12 cellular contexts compared by ENCODE assay signal in genomic region chr9:38335686-38336085, GRCh38. TPM values are rescaled to one million over a fixed set of nuclear protein-coding genes. Genes with fewer than 3 reads are reported as not detected.
DNase-seq lines count a peak whose midpoint lies in the region; TF ChIP-seq lines count a peak whose summit lies in the region.
"Had no signal": no experiment of that assay in that cellular context is flagged by ENCODE, and none has a peak within 500 bp of the region (broad histone marks: within the 10 kb centered on the region; RNA-seq: fewer than 3 reads in every experiment).

No MANE protein-coding gene starts in this region.

- POLR2A ChIA-PET in MCF 10A (lab: Yijun Ruan, JAX) = no interaction called here

- H3K27me3 Mint-ChIP-seq in nephron (ENCODE audit: low read depth) (peaks cover 6% of the 10 kb centered on the region), MCF 10A (ENCODE audit: insufficient read depth, unreplicated experiment) (no peaks in the 10 kb centered on the region)

- H3K4me1 Mint-ChIP-seq in nephron (peaks cover 41% of the 10 kb centered on the region), MCF 10A (ENCODE audit: insufficient read depth, unreplicated experiment) (no peaks in the 10 kb centered on the region)
- H3K4me1 Mint-ChIP-seq: CD4-positive, alpha-beta memory T cell had no signal

- no TSS peak for BruUV-seq in MCF 10A (replicated peaks; lab: Mats Ljungman, UMichigan)

- H3K9me3 Mint-ChIP-seq in nephron (peaks cover 3% of the 10 kb centered on the region), MCF 10A (ENCODE audit: unreplicated experiment) (no peaks in the 10 kb centered on the region)
- H3K9me3 Mint-ChIP-seq: CD4-positive, alpha-beta memory T cell; H9 had no signal

- peak; percentile 34 for DNase-seq in activated effector memory CD4-positive, alpha-beta T cell treated with anti-CD3 and anti-CD28 coated beads, Interleukin-2, amount 50 U/mL, for 16 hours
- DNase-seq in activated effector memory CD4-positive, alpha-beta T cell treated with Interleukin-2 at 50 U/mL for 16 hours = no peak
- peak; percentile 66 for DNase-seq in cerebellar cortex (ENCODE audit: low spot score)
- DNase-seq in ecto neural progenitor cell (ENCODE audit: low spot score) = no peak
- no peak for DNase-seq in GOT3 (lab: John Stamatoyannopoulos, UW)
- DNase-seq in MCF 10A (ENCODE audit: unreplicated experiment) = no peak
- DNase-seq: BE2C; CD4-positive, alpha-beta memory T cell; DMS79; GM23248; H9 had no signal

- CTCF ChIA-PET in MCF 10A (lab: Yijun Ruan, JAX) = interaction anchor here (1.1 kb wide), 1 partner anchor 73 kb away, joined by 5 read pairs; no protein-coding TSS in a partner anchor

- intact Hi-C loops in MCF 10A (cut with micrococcal nuclease) = no loop called here

- no peaks in the 10 kb centered on the region for H3K36me3 Mint-ChIP-seq in nephron (ENCODE audit: low read depth)
- H3K36me3 Mint-ChIP-seq in MCF 10A (ENCODE audit: insufficient read depth, unreplicated experiment) = no peaks in the 10 kb centered on the region
- H3K36me3 Mint-ChIP-seq: CD4-positive, alpha-beta memory T cell had no signal

- peak overlapping the region in 2 of 3 experiments; percentile 79 to 84 for H3K27ac Mint-ChIP-seq in nephron
- H3K27ac Mint-ChIP-seq in MCF 10A (ENCODE audit: low read depth, unreplicated experiment) = no peak overlapping the region
- H3K27ac Mint-ChIP-seq: CD4-positive, alpha-beta memory T cell had no signal

- H3K4me3 Mint-ChIP-seq in nephron (no peak overlapping the region), MCF 10A (ENCODE audit: unreplicated experiment) (no peak overlapping the region)
- H3K4me3 Mint-ChIP-seq: CD4-positive, alpha-beta memory T cell; H9 had no signal

- no peak for TF ChIP-seq CTCF in nephron (IDR thresholded peaks at IDR 0.05; ENCODE audit: unreplicated experiment in 3 of 3)
- TF ChIP-seq CTCF in MCF 10A (IDR thresholded peaks at IDR 0.05; ENCODE audit: unreplicated experiment) = no peak

RNA-seq across cellular contexts. Expression of gene ALDH1B1, which starts 56.8 kb away (rescaled TPM):
- total RNA-seq in MCF 10A (2022) = 17.5 and 26.2 TPM in 2 replicates

Comparison
In these comparisons a context has a peak if more than half of its experiments do, and no peak if none do; other contexts are left out.
1. DNase-seq: peak in activated effector memory CD4-positive, alpha-beta T cell treated with anti-CD3 and anti-CD28 coated beads, Interleukin-2, amount 50 U/mL, for 16 hours (single experiment) and cerebellar cortex (single experiment); none in activated effector memory CD4-positive, alpha-beta T cell treated with Interleukin-2 at 50 U/mL for 16 hours (single experiment), ecto neural progenitor cell (single experiment), GOT3 (single experiment) and MCF 10A (single experiment).